In genomic region chr16:3035972-3036725, GRCh38 we compare ENCODE assay signal across 10 cellular contexts. TPM values are rescaled to one million over a fixed set of nuclear protein-coding genes. Genes with fewer than 3 reads are reported as not detected.
DNase-seq lines count a peak whose midpoint lies in the region; ATAC-seq and TF ChIP-seq lines count a peak whose summit lies in the region.
"Had no signal": no experiment of that assay in that cellular context is flagged by ENCODE, and none has a peak within 500 bp of the region (broad histone marks: within the 10 kb centered on the region; RNA-seq: fewer than 3 reads in every experiment).

No MANE protein-coding gene starts in this region.

- H3K9me3 ChIP-seq in smooth muscle cell (replicated peaks; ENCODE audit: low read depth), result no peaks in the 10 kb centered on the region

- peak overlapping the region; percentile 70 for H3K4me2 ChIP-seq in smooth muscle cell

- 12% methylated on average over 14 of the region's 40 CpGs for WGBS in smooth muscle cell (ENCODE audit: low lambda C conversion rate)

- peaks cover 68% of the 10 kb centered on the region for H3K27me3 ChIP-seq in smooth muscle cell (ENCODE audit: low read depth)

- peaks cover 4% of the 10 kb centered on the region for H3K4me1 ChIP-seq in smooth muscle cell (ENCODE audit: low read depth)

- no peak overlapping the region for H3K9ac ChIP-seq in smooth muscle cell (ENCODE audit: low read depth)

- H2AFZ ChIP-seq in smooth muscle cell (ENCODE audit: low read depth), result no peak overlapping the region

- no peaks in the 10 kb centered on the region for H3F3A ChIP-seq in smooth muscle cell (ENCODE audit: low read depth)

- H3K79me2 ChIP-seq in smooth muscle cell (ENCODE audit: low read depth), result no peaks in the 10 kb centered on the region

- H4K20me1 ChIP-seq in smooth muscle cell (ENCODE audit: low read depth), result no peaks in the 10 kb centered on the region

- no peak for ATAC-seq in HG02885 (IDR thresholded peaks at IDR 0.05; ENCODE audit: poor library complexity, unreplicated experiment)

- DNase-seq in NCI-H69 (lab: John Stamatoyannopoulos, UW) (peak; percentile 52), epithelial cell of proximal tubule (ENCODE audit: low read depth) (no peak), smooth muscle cell (lab: John Stamatoyannopoulos, UW; ENCODE audit: unreplicated experiment) (no peak), activated gamma-delta T cell treated with Interleukin-2 at 50 U/mL for 16 hours (no peak)
- DNase-seq: stimulated activated CD4-positive, alpha-beta T cell treated with anti-CD3 and anti-CD28 coated beads, Interleukin-12 subunit alpha, Interleukin-12 subunit beta, amount 100 ng/mL, for 4 hours had no signal

- H3K4me3 ChIP-seq in epithelial cell of proximal tubule (ENCODE audit: low read depth, low read length), result peak overlapping the region; percentile 13
- H3K4me3 ChIP-seq in smooth muscle cell, result peak overlapping the region; percentile 41
- H3K4me3 ChIP-seq: SK-N-MC had no signal

- H3K27ac ChIP-seq in smooth muscle cell (ENCODE audit: low read depth), result no peak overlapping the region
- H3K27ac ChIP-seq: HL-60, SK-N-MC had no signal

- no peak for TF ChIP-seq CTCF in epithelial cell of proximal tubule (conservative IDR thresholded peaks at IDR 0.05; ENCODE audit: low read depth, low read length)
- no peak for TF ChIP-seq CTCF in smooth muscle cell (IDR thresholded peaks at IDR 0.05; ENCODE audit: borderline replicate concordance, insufficient read depth, poor library complexity, severe bottlenecking)

- H3K36me3 ChIP-seq in smooth muscle cell (ENCODE audit: low read depth), result no peaks in the 10 kb centered on the region

RNA-seq across cellular contexts. Expression of gene BICDL2, which starts 0.6 kb away (rescaled TPM):
- total RNA-seq in epithelial cell of proximal tubule (2.5 and 4.6 TPM in 2 replicates), smooth muscle cell (0.49 and 1.5 TPM in 2 replicates)
- polyA plus RNA-seq in smooth muscle cell, result 0.86 and 7.9 TPM in 2 replicates
- total RNA-seq: chondrocyte, subcutaneous adipose tissue had no signal

RNA-seq across cellular contexts. Expression of gene MMP25, which starts 10.2 kb away (rescaled TPM):
- under 0.01 and 0.52 TPM in 2 replicates for total RNA-seq in epithelial cell of proximal tubule
- 0.36 and 0.90 TPM in 2 replicates for total RNA-seq in smooth muscle cell
- polyA plus RNA-seq in smooth muscle cell, result 1.3 and 3.5 TPM in 2 replicates
- total RNA-seq: chondrocyte had no signal

RNA-seq across cellular contexts. Expression of gene THOC6, which starts 12.3 kb away (rescaled TPM):
- 19.0 and 24.2 TPM in 2 replicates for total RNA-seq in epithelial cell of proximal tubule
- 24.1 and 28.9 TPM in 2 replicates for total RNA-seq in smooth muscle cell
- 59.4 and 83.9 TPM in 2 replicates for polyA plus RNA-seq in smooth muscle cell

RNA-seq across cellular contexts. Expression of gene HCFC1R1, which starts 12.4 kb away (rescaled TPM):
- total RNA-seq in epithelial cell of proximal tubule, result 14.3 and 39.0 TPM in 2 replicates
- total RNA-seq in smooth muscle cell, result 63.3 and 73.5 TPM in 2 replicates
- 337 and 367 TPM in 2 replicates for polyA plus RNA-seq in smooth muscle cell

RNA-seq across cellular contexts. Expression of gene TNFRSF12A, which starts 16.0 kb away (rescaled TPM):
- total RNA-seq in epithelial cell of proximal tubule (451 and 701 TPM in 2 replicates), smooth muscle cell (192 and 219 TPM in 2 replicates)
- 386 and 512 TPM in 2 replicates for polyA plus RNA-seq in smooth muscle cell
